ENCODE assay signal across 16 cellular contexts in the genomic region with DNA sequence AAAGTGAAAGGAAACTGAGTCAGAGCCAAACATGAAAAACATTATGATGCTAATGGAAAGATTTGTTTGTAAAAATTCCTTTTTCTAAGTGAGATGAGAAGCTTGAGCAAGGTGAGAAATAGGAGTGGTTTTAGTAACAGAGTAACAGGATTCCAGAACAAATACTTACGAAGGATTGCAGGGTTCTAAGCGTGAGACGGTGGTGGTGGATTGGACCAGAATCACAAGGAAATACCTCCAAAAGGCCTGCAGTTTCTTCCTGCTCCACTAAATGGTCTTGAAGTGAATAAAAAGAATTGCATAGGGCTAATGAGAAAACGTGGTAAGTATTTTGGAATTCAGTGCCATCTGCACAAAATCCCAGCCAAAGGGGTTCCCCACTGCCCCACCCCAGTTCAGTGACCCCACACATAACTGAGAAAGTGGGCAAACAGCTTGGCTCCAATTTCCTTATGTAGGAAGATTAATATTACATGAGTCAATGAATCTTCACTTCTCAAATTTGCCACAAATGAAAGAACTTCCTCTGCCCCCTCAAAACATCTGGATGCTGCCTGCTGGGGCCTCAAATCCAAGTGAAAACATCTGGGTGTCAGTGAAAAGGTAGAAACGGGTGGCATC.
DNase-seq lines count a peak whose midpoint lies in the region; ATAC-seq and TF ChIP-seq lines count a peak whose summit lies in the region.
"Had no signal": no experiment of that assay in that cellular context is flagged by ENCODE, and none has a peak within 500 bp of the region (broad histone marks: within the 10 kb centered on the region; RNA-seq: fewer than 3 reads in every experiment).

No MANE protein-coding gene starts in this region.

- H3K9me3 ChIP-seq in osteoblast (ENCODE audit: low read depth, low read length): no peaks in the 10 kb centered on the region

- ATAC-seq in HG03135 (IDR thresholded peaks at IDR 0.05; ENCODE audit: unreplicated experiment) (no peak), HG03159 (IDR thresholded peaks at IDR 0.05; ENCODE audit: unreplicated experiment) (no peak), GM21515 (IDR thresholded peaks at IDR 0.05; ENCODE audit: unreplicated experiment) (no peak), GM21737 (IDR thresholded peaks at IDR 0.05; ENCODE audit: unreplicated experiment) (no peak)
- ATAC-seq: WTC11 had no signal

- H3K4me3 ChIP-seq in AG09309 (ENCODE audit: control insufficient read depth, low read depth, low read length) (peak overlapping the region; percentile 1; the same call in 1 of the 2 replicates), HFF-Myc (replicated peaks; ENCODE audit: low read depth, low read length) (peak overlapping the region; percentile 20), coronary artery (peak overlapping the region; percentile 56), osteoblast (ENCODE audit: insufficient read depth, low read length) (peak overlapping the region; percentile 1)

- peaks cover 12% of the 10 kb centered on the region for H3K4me1 ChIP-seq in osteoblast (ENCODE audit: insufficient read depth, low read length)

- peak overlapping the region; percentile 39 to 65 for H3K27ac ChIP-seq in coronary artery
- peak overlapping the region; percentile 71 for H3K27ac ChIP-seq in osteoblast (ENCODE audit: low read depth, low read length)

- TF ChIP-seq CTCF in AG09309 (IDR thresholded peaks at IDR 0.05; ENCODE audit: control insufficient read depth, insufficient read depth, low read depth, low read length, missing control alignments) (no peak), HFF-Myc (IDR thresholded peaks at IDR 0.05; ENCODE audit: low read depth, low read length, missing control alignments) (no peak), coronary artery (IDR thresholded peaks at IDR 0.05) (no peak), osteoblast (IDR thresholded peaks at IDR 0.05; ENCODE audit: extremely low read depth, low read depth, low read length) (peak; percentile 9)

- no peaks in the 10 kb centered on the region for H3K36me3 ChIP-seq in osteoblast (ENCODE audit: insufficient read depth, low read length)

- H2AFZ ChIP-seq in osteoblast (ENCODE audit: low read length): no peak overlapping the region

- H3K79me2 ChIP-seq in osteoblast (ENCODE audit: insufficient read depth, low read length): no peaks in the 10 kb centered on the region

- H3K27me3 ChIP-seq in osteoblast (ENCODE audit: insufficient read depth, low read length): no peaks in the 10 kb centered on the region

- DNase-seq in AG09309 (ENCODE audit: low read depth) (peak; percentile 18), HFF-Myc (ENCODE audit: extremely low read depth, low read depth) (peak; percentile 79), coronary artery (ENCODE audit: low spot score) (no peak), osteoblast (ENCODE audit: insufficient read length, low spot score, missing footprints) (peak; percentile 49)
- DNase-seq: activated T-cell treated with anti-CD3 and anti-CD28 coated beads, Interleukin-2, amount 50 U/mL, for 24 hours; C1 segment of cervical spinal cord; effector CD4-positive, alpha-beta T cell; GF-D8; hippocampal formation; KG1; NCI-H2029 treated with DMSO at 0.1 percent for 48 hours had no signal

- no peaks in the 10 kb centered on the region for H4K20me1 ChIP-seq in osteoblast (ENCODE audit: insufficient read depth, low read length)

- peak overlapping the region; percentile 67 for H3K4me2 ChIP-seq in osteoblast (ENCODE audit: insufficient read depth, low read length)

Comparison
In these comparisons a context has a peak if more than half of its experiments do, and no peak if none do; other contexts are left out.
1. H3K4me3 ChIP-seq: peak in every context shown above with its lines; median percentile 56 in coronary artery; 20 in HFF-Myc; 1 in AG09309; 1 in osteoblast.